ENCODE assay signal across 14 cellular contexts in genomic region chr6:27135087-27135657, GRCh38.
A peak's percentile ranks its signal among the peaks of the same experiment; 100 is the strongest.
DNase-seq lines count a peak whose midpoint lies in the region; ATAC-seq and TF ChIP-seq lines count a peak whose summit lies in the region.
"Had no signal": no experiment of that assay in that cellular context is flagged by ENCODE, and none has a peak within 500 bp of the region (broad histone marks: within the 10 kb centered on the region; RNA-seq: fewer than 3 reads in every experiment).

No MANE protein-coding gene starts in this region.

- H3K27me3 Mint-ChIP-seq in activated CD4-positive, alpha-beta memory T cell treated with anti-CD3 and anti-CD28 coated beads for 36 hours: peaks cover 2% of the 10 kb centered on the region
- H3K27me3 Mint-ChIP-seq in activated CD4-positive, alpha-beta memory T cell treated with anti-CD3 and anti-CD28 coated beads, Interleukin-2, amount 10 ng/mL, durations not matched to agents 7 days and 5 days: no peaks in the 10 kb centered on the region
- no peaks in the 10 kb centered on the region for H3K27me3 Mint-ChIP-seq in progenitor cell of endocrine pancreas
- H3K27me3 Mint-ChIP-seq in glutamatergic neuron (ENCODE audit: unreplicated experiment): peaks cover 8% of the 10 kb centered on the region
- H3K27me3 Mint-ChIP-seq in activated T-cell treated with anti-CD3 and anti-CD28 coated beads, Interleukin-2, amount 50 U/mL, for 4 hours (ENCODE audit: low read depth): no peaks in the 10 kb centered on the region

- CTCF ChIA-PET in activated CD4-positive, alpha-beta memory T cell treated with anti-CD3 and anti-CD28 coated beads for 36 hours (lab: Charles Lee): no interaction called here
- CTCF ChIA-PET in activated CD4-positive, alpha-beta memory T cell treated with anti-CD3 and anti-CD28 coated beads, Interleukin-2, amount 10 ng/mL, durations not matched to agents 7 days and 5 days (lab: Charles Lee): interaction anchor here (0.7 to 5.8 kb wide), 2 partner anchors 10 to 739 kb away, joined by 3 to 66 read pairs; a partner anchor contains a TSS

- TF ChIP-seq CTCF in VCaP (conservative IDR thresholded peaks at IDR 0.05) (no peak), progenitor cell of endocrine pancreas (IDR thresholded peaks at IDR 0.05; ENCODE audit: unreplicated experiment) (no peak), glutamatergic neuron (IDR thresholded peaks at IDR 0.05; ENCODE audit: partially characterized antibody, unreplicated experiment) (no peak)

- POLR2A ChIA-PET in activated CD4-positive, alpha-beta memory T cell treated with anti-CD3 and anti-CD28 coated beads for 36 hours (lab: Charles Lee): interaction anchor here (0.6 to 6.1 kb wide), 4 partner anchors 12 to 1158 kb away, joined by 3 to 375 read pairs (median 51); a partner anchor contains a TSS
- POLR2A ChIA-PET in activated CD4-positive, alpha-beta memory T cell treated with anti-CD3 and anti-CD28 coated beads, Interleukin-2, amount 10 ng/mL, durations not matched to agents 7 days and 5 days (lab: Charles Lee): interaction anchor here (1.0 to 12.5 kb wide), 12 partner anchors 14 to 1109 kb away, joined by 3 to 971 read pairs (median 80); a partner anchor contains a TSS

- peak overlapping the region; percentile 79; the same call in 1 of the 2 replicates for H3K27ac ChIP-seq in VCaP
- H3K27ac ChIP-seq: body of pancreas, upper lobe of left lung had no signal

- ATAC-seq in HG02763 (IDR thresholded peaks at IDR 0.05; ENCODE audit: unreplicated experiment): no peak
- ATAC-seq in activated T-cell treated with anti-CD3 and anti-CD28 coated beads, Interleukin-2, amount 50 U/mL, for 4 hours: no peak
- ATAC-seq: body of pancreas had no signal

- peaks cover 7% of the 10 kb centered on the region for H3K36me3 Mint-ChIP-seq in activated CD4-positive, alpha-beta memory T cell treated with anti-CD3 and anti-CD28 coated beads for 36 hours
- H3K36me3 Mint-ChIP-seq in activated CD4-positive, alpha-beta memory T cell treated with anti-CD3 and anti-CD28 coated beads, Interleukin-2, amount 10 ng/mL, durations not matched to agents 7 days and 5 days (ENCODE audit: low read depth): peaks cover 29% of the 10 kb centered on the region
- H3K36me3 Mint-ChIP-seq in progenitor cell of endocrine pancreas (ENCODE audit: insufficient read depth) (no peaks in the 10 kb centered on the region), glutamatergic neuron (ENCODE audit: unreplicated experiment) (no peaks in the 10 kb centered on the region)
- H3K36me3 Mint-ChIP-seq in activated T-cell treated with anti-CD3 and anti-CD28 coated beads, Interleukin-2, amount 50 U/mL, for 4 hours (ENCODE audit: insufficient read depth): no peaks in the 10 kb centered on the region

- peaks cover 29% of the 10 kb centered on the region for H3K4me1 Mint-ChIP-seq in activated CD4-positive, alpha-beta memory T cell treated with anti-CD3 and anti-CD28 coated beads for 36 hours (ENCODE audit: low read depth)
- peaks cover 52% of the 10 kb centered on the region for H3K4me1 Mint-ChIP-seq in activated CD4-positive, alpha-beta memory T cell treated with anti-CD3 and anti-CD28 coated beads, Interleukin-2, amount 10 ng/mL, durations not matched to agents 7 days and 5 days
- H3K4me1 Mint-ChIP-seq in progenitor cell of endocrine pancreas (ENCODE audit: low read depth): peaks cover 26% of the 10 kb centered on the region
- peaks cover 10% of the 10 kb centered on the region for H3K4me1 Mint-ChIP-seq in glutamatergic neuron (ENCODE audit: low read depth, unreplicated experiment)
- H3K4me1 Mint-ChIP-seq in activated T-cell treated with anti-CD3 and anti-CD28 coated beads, Interleukin-2, amount 50 U/mL, for 4 hours (ENCODE audit: low read depth): peaks cover 25% of the 10 kb centered on the region

- H3K9me3 Mint-ChIP-seq in activated CD4-positive, alpha-beta memory T cell treated with anti-CD3 and anti-CD28 coated beads for 36 hours: no peaks in the 10 kb centered on the region
- no peaks in the 10 kb centered on the region for H3K9me3 Mint-ChIP-seq in activated CD4-positive, alpha-beta memory T cell treated with anti-CD3 and anti-CD28 coated beads, Interleukin-2, amount 10 ng/mL, durations not matched to agents 7 days and 5 days
- H3K9me3 Mint-ChIP-seq in progenitor cell of endocrine pancreas (ENCODE audit: low read depth): no peaks in the 10 kb centered on the region
- peaks cover 5% of the 10 kb centered on the region for H3K9me3 Mint-ChIP-seq in glutamatergic neuron (ENCODE audit: unreplicated experiment)
- H3K9me3 Mint-ChIP-seq in activated T-cell treated with anti-CD3 and anti-CD28 coated beads, Interleukin-2, amount 50 U/mL, for 4 hours: no peaks in the 10 kb centered on the region
- H3K9me3 Mint-ChIP-seq: dendritic cell treated with granulocyte-macrophage colony-stimulating factor and Interleukin-4, amounts not matched to agents 40 ng/mL and 50 ng/mL, for 4 days had no signal

- H3K27ac Mint-ChIP-seq in activated CD4-positive, alpha-beta memory T cell treated with anti-CD3 and anti-CD28 coated beads for 36 hours: peak overlapping the region; percentile 64
- no peak overlapping the region for H3K27ac Mint-ChIP-seq in activated CD4-positive, alpha-beta memory T cell treated with anti-CD3 and anti-CD28 coated beads, Interleukin-2, amount 10 ng/mL, durations not matched to agents 7 days and 5 days
- H3K27ac Mint-ChIP-seq in progenitor cell of endocrine pancreas: peak overlapping the region; percentile 71
- no peak overlapping the region for H3K27ac Mint-ChIP-seq in glutamatergic neuron (ENCODE audit: unreplicated experiment)
- H3K27ac Mint-ChIP-seq: dendritic cell treated with granulocyte-macrophage colony-stimulating factor and Interleukin-4, amounts not matched to agents 40 ng/mL and 50 ng/mL, for 4 days had no signal

- intact Hi-C loops in activated CD4-positive, alpha-beta memory T cell treated with anti-CD3 and anti-CD28 coated beads for 36 hours (cut with micrococcal nuclease): loop anchor here (10.0 kb wide), 1 partner anchor 1760 kb away; no protein-coding TSS in a partner anchor

- no peak overlapping the region for H3K4me3 Mint-ChIP-seq in activated CD4-positive, alpha-beta memory T cell treated with anti-CD3 and anti-CD28 coated beads for 36 hours
- H3K4me3 Mint-ChIP-seq in activated CD4-positive, alpha-beta memory T cell treated with anti-CD3 and anti-CD28 coated beads, Interleukin-2, amount 10 ng/mL, durations not matched to agents 7 days and 5 days: no peak overlapping the region
- H3K4me3 Mint-ChIP-seq in progenitor cell of endocrine pancreas (ENCODE audit: low read depth): no peak overlapping the region
- H3K4me3 Mint-ChIP-seq in glutamatergic neuron (ENCODE audit: unreplicated experiment): no peak overlapping the region
- H3K4me3 Mint-ChIP-seq in activated T-cell treated with anti-CD3 and anti-CD28 coated beads, Interleukin-2, amount 50 U/mL, for 4 hours: no peak overlapping the region
- H3K4me3 Mint-ChIP-seq: dendritic cell treated with granulocyte-macrophage colony-stimulating factor and Interleukin-4, amounts not matched to agents 40 ng/mL and 50 ng/mL, for 4 days had no signal

- in situ Hi-C loops in KBM-7 (cut with MboI; ENCODE audit: low pct_unique_long_range_greater_than_20kb, low sequenced_read_pairs): loop anchor here (25.0 kb wide), 2 partner anchors 948 to 1098 kb away; a partner anchor contains a TSS

- no peak for DNase-seq in activated CD4-positive, alpha-beta memory T cell treated with anti-CD3 and anti-CD28 coated beads for 36 hours
- no peak for DNase-seq in activated CD4-positive, alpha-beta memory T cell treated with anti-CD3 and anti-CD28 coated beads, Interleukin-2, amount 10 ng/mL, durations not matched to agents 7 days and 5 days
- DNase-seq in KBM-7 (peak; percentile 18), progenitor cell of endocrine pancreas (ENCODE audit: low spot score, unreplicated experiment) (no peak), glutamatergic neuron (no peak)
- no peak for DNase-seq in activated T-cell treated with anti-CD3 and anti-CD28 coated beads, Interleukin-2, amount 50 U/mL, for 4 hours
- DNase-seq: activated CD4-positive, alpha-beta T cell treated with anti-CD3 and anti-CD28 coated beads for 4 hours; body of pancreas; NK-92 treated with Interleukin-12 subunit alpha and Interleukin-12 subunit beta, amount 100 ng/mL, for 24 hours; stimulated activated CD4-positive, alpha-beta T cell treated with anti-CD3 and anti-CD28 coated beads, Interleukin-4, amount 100 ng/mL, for 1 hour had no signal

Comparison
In these comparisons a context has a peak if more than half of its experiments do, and no peak if none do; other contexts are left out.
1. H3K27ac Mint-ChIP-seq: peak in activated CD4-positive, alpha-beta memory T cell treated with anti-CD3 and anti-CD28 coated beads for 36 hours (single experiment) and progenitor cell of endocrine pancreas (single experiment); none in activated CD4-positive, alpha-beta memory T cell treated with anti-CD3 and anti-CD28 coated beads, Interleukin-2, amount 10 ng/mL, durations not matched to agents 7 days and 5 days (single experiment) and glutamatergic neuron (single experiment).